1 cellular context compared by ENCODE assay signal in the genomic region with DNA sequence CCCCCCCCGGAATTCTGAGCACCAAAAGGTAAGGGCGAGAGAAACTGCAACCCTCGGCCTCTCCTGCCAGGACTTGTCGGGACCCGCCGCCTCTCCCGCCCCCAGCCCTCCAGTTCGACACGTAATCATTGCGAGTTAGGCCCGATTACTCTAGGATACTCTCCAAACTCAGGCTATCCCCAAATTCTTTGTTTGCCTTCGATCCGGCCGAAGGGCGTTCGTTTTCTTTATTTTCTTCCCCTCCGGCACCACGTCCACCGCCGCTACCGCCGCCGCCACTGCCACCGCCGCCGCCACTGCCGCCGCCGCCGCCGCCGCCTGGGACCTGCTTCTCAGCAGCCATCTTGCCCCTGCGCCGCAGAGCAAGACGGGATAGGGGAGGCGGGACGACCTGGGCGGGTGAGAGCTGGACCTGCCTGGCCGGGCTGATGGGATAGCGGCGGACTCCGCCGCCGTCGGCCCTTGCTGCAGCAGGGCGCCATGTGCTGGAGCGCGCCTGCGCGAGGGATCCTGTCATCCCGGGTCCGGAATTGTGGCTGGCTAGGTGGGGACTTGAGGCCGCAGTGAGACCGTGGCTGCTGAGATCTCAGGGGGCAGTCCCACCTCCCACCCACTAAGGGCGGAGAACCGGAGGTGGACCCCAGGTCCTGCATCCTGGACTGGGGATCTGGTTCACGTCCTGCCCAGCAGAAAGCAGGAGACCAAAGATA.
TF ChIP-seq lines count a peak whose summit lies in the region.

TSS of gene SRP68 (minus strand) at position 369 of the 710 bp plus-strand sequence. CDS start at position 343, 26 bp downstream.

TF ChIP-seq in HepG2, 621 proteins besides CTCF, POLR2A, EP300 and RAD21 (continued from another document and continues in another):
- TF ChIP-seq, protein P1, sequence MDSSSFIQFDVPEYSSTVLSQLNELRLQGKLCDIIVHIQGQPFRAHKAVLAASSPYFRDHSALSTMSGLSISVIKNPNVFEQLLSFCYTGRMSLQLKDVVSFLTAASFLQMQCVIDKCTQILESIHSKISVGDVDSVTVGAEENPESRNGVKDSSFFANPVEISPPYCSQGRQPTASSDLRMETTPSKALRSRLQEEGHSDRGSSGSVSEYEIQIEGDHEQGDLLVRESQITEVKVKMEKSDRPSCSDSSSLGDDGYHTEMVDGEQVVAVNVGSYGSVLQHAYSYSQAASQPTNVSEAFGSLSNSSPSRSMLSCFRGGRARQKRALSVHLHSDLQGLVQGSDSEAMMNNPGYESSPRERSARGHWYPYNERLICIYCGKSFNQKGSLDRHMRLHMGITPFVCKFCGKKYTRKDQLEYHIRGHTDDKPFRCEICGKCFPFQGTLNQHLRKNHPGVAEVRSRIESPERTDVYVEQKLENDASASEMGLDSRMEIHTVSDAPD (CRISPR knock-in tag; IDR thresholded peaks at IDR 0.05), result no peak
- TF ChIP-seq ZSCAN30 (CRISPR knock-in tag; IDR thresholded peaks at IDR 0.05) (no peak), KDM1A (CRISPR knock-in tag; IDR thresholded peaks at IDR 0.05) (peak; percentile 13; the same call in 1 of the 2 replicates), FOXJ3 (CRISPR knock-in tag; IDR thresholded peaks at IDR 0.05; ENCODE audit: borderline replicate concordance) (no peak), PLSCR1 (CRISPR knock-in tag; IDR thresholded peaks at IDR 0.05; ENCODE audit: borderline replicate concordance) (no peak), ZFP1 (CRISPR knock-in tag; IDR thresholded peaks at IDR 0.05) (peak; percentile 56; the same call in 1 of the 2 replicates), ZNF83 (CRISPR knock-in tag; IDR thresholded peaks at IDR 0.05; ENCODE audit: borderline replicate concordance) (no peak; the same call in 1 of the 2 replicates), ZMYM3 (CRISPR knock-in tag; IDR thresholded peaks at IDR 0.05) (peak; percentile 70; the same call in 1 of the 2 replicates), CREM (IDR thresholded peaks at IDR 0.05) (peak; percentile 20; the same call in 1 of the 2 replicates), CREM (CRISPR knock-in tag; IDR thresholded peaks at IDR 0.05) (no peak), TCF12 (IDR thresholded peaks at IDR 0.05) (no peak), TCF12 (CRISPR knock-in tag; IDR thresholded peaks at IDR 0.05) (0 out of 2 replicates have a peak, but pooled peaks have one; percentile 23), ZNF142 (CRISPR knock-in tag; IDR thresholded peaks at IDR 0.05) (peak; percentile 5; the same call in 1 of the 2 replicates), ZNF205 (CRISPR knock-in tag; IDR thresholded peaks at IDR 0.05) (no peak; the same call in 1 of the 2 replicates), NCOA5 (CRISPR knock-in tag; IDR thresholded peaks at IDR 0.05) (no peak), ZNF431 (CRISPR knock-in tag; IDR thresholded peaks at IDR 0.05; ENCODE audit: borderline replicate concordance, low read depth) (peak; percentile 96), NFE2L1 (CRISPR knock-in tag; IDR thresholded peaks at IDR 0.05; ENCODE audit: borderline replicate concordance) (no peak), ATAD3A (CRISPR knock-in tag; IDR thresholded peaks at IDR 0.05) (no peak), ERF (CRISPR knock-in tag; IDR thresholded peaks at IDR 0.05) (peak; percentile 92; the same call in 1 of the 2 replicates), SMARCE1 (IDR thresholded peaks at IDR 0.05; ENCODE audit: borderline replicate concordance) (no peak), NFE2 (CRISPR knock-in tag; IDR thresholded peaks at IDR 0.05) (no peak), FOXP1 (IDR thresholded peaks at IDR 0.05) (no peak), FOXP1 (CRISPR knock-in tag; IDR thresholded peaks at IDR 0.05) (no peak), NKX3-1 (CRISPR knock-in tag; IDR thresholded peaks at IDR 0.05) (peak; percentile 83), HCFC1 (IDR thresholded peaks at IDR 0.05; ENCODE audit: low read depth, low read length) (peak; percentile 46; the same call in 1 of the 2 replicates), ZNF180 (CRISPR knock-in tag; IDR thresholded peaks at IDR 0.05; ENCODE audit: borderline replicate concordance, low read depth) (no peak), PHF20 (CRISPR knock-in tag; IDR thresholded peaks at IDR 0.05) (peak; percentile 96), GTF3A (CRISPR knock-in tag; conservative IDR thresholded peaks at IDR 0.05) (no peak), ZNF597 (CRISPR knock-in tag; IDR thresholded peaks at IDR 0.05) (no peak), ZNF138 (CRISPR knock-in tag; IDR thresholded peaks at IDR 0.05; ENCODE audit: low read depth) (no peak; the same call in 1 of the 2 replicates), ETV6 (CRISPR knock-in tag; conservative IDR thresholded peaks at IDR 0.05) (no peak; the same call in 1 of the 2 replicates), BCLAF1 (IDR thresholded peaks at IDR 0.05) (no peak), ZNF784 (CRISPR knock-in tag; IDR thresholded peaks at IDR 0.05; ENCODE audit: borderline replicate concordance) (peak; percentile 90; the same call in 1 of the 2 replicates), ZNF501 (CRISPR knock-in tag; IDR thresholded peaks at IDR 0.05) (peak; percentile 98), THYN1 (CRISPR knock-in tag; IDR thresholded peaks at IDR 0.05; ENCODE audit: borderline replicate concordance, low read depth) (no peak)
- TF ChIP-seq, protein P2, sequence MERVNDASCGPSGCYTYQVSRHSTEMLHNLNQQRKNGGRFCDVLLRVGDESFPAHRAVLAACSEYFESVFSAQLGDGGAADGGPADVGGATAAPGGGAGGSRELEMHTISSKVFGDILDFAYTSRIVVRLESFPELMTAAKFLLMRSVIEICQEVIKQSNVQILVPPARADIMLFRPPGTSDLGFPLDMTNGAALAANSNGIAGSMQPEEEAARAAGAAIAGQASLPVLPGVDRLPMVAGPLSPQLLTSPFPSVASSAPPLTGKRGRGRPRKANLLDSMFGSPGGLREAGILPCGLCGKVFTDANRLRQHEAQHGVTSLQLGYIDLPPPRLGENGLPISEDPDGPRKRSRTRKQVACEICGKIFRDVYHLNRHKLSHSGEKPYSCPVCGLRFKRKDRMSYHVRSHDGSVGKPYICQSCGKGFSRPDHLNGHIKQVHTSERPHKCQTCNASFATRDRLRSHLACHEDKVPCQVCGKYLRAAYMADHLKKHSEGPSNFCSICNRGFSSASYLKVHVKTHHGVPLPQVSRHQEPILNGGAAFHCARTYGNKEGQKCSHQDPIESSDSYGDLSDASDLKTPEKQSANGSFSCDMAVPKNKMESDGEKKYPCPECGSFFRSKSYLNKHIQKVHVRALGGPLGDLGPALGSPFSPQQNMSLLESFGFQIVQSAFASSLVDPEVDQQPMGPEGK (CRISPR knock-in tag; IDR thresholded peaks at IDR 0.05), result peak; percentile 66
- TF ChIP-seq, protein P3, sequence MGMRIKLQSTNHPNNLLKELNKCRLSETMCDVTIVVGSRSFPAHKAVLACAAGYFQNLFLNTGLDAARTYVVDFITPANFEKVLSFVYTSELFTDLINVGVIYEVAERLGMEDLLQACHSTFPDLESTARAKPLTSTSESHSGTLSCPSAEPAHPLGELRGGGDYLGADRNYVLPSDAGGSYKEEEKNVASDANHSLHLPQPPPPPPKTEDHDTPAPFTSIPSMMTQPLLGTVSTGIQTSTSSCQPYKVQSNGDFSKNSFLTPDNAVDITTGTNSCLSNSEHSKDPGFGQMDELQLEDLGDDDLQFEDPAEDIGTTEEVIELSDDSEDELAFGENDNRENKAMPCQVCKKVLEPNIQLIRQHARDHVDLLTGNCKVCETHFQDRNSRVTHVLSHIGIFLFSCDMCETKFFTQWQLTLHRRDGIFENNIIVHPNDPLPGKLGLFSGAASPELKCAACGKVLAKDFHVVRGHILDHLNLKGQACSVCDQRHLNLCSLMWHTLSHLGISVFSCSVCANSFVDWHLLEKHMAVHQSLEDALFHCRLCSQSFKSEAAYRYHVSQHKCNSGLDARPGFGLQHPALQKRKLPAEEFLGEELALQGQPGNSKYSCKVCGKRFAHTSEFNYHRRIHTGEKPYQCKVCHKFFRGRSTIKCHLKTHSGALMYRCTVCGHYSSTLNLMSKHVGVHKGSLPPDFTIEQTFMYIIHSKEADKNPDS (CRISPR knock-in tag; IDR thresholded peaks at IDR 0.05), result no peak
- TF ChIP-seq, protein P4, sequence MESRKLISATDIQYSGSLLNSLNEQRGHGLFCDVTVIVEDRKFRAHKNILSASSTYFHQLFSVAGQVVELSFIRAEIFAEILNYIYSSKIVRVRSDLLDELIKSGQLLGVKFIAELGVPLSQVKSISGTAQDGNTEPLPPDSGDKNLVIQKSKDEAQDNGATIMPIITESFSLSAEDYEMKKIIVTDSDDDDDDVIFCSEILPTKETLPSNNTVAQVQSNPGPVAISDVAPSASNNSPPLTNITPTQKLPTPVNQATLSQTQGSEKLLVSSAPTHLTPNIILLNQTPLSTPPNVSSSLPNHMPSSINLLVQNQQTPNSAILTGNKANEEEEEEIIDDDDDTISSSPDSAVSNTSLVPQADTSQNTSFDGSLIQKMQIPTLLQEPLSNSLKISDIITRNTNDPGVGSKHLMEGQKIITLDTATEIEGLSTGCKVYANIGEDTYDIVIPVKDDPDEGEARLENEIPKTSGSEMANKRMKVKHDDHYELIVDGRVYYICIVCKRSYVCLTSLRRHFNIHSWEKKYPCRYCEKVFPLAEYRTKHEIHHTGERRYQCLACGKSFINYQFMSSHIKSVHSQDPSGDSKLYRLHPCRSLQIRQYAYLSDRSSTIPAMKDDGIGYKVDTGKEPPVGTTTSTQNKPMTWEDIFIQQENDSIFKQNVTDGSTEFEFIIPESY (CRISPR knock-in tag; IDR thresholded peaks at IDR 0.05), result peak; percentile 40
